2 cellular contexts compared by ENCODE assay signal in genomic region chr19:50301607-50301971, GRCh38.
TF ChIP-seq lines count a peak whose summit lies in the region.

No MANE protein-coding gene starts in this region.

TF ChIP-seq in HCT116, 20 proteins besides CTCF, POLR2A, EP300 and RAD21:
- TF ChIP-seq EZH2 (IDR thresholded peaks at IDR 0.05): no peak

TF ChIP-seq in K562, 482 proteins besides CTCF, POLR2A, EP300 and RAD21:
- peak; percentile 30; the same call in 1 of the 2 replicates for TF ChIP-seq MAX (CRISPR knock-in tag; IDR thresholded peaks at IDR 0.05)
- TF ChIP-seq SMARCC2 (IDR thresholded peaks at IDR 0.05; ENCODE audit: low read depth): no peak
- TF ChIP-seq SMARCA5 (IDR thresholded peaks at IDR 0.05): 0 out of 2 replicates have a peak, but pooled peaks have one; percentile 6
- TF ChIP-seq ZSCAN32 (CRISPR knock-in tag; IDR thresholded peaks at IDR 0.05): no peak
- no peak for TF ChIP-seq NR2F6 (CRISPR knock-in tag; IDR thresholded peaks at IDR 0.05)
